In genomic region chrX:12241026-12241425, GRCh38 we compare ENCODE assay signal across 16 cellular contexts.
DNase-seq lines count a peak whose midpoint lies in the region; TF ChIP-seq lines count a peak whose summit lies in the region.
"Had no signal": no experiment of that assay in that cellular context is flagged by ENCODE, and none has a peak within 500 bp of the region (broad histone marks: within the 10 kb centered on the region; RNA-seq: fewer than 3 reads in every experiment).

No MANE protein-coding gene starts in this region.

- DNase-seq in AG08395 (ENCODE audit: low spot score): peak; percentile 3
- peak; percentile 25 for DNase-seq in HCEC 1CT
- peak; percentile 49 for DNase-seq in RPMI7951 (ENCODE audit: low read depth)
- DNase-seq in fibroblast of the aortic adventitia (ENCODE audit: low read depth): peak; percentile 39
- DNase-seq in GF-D8 (lab: John Stamatoyannopoulos, UW): no peak
- no peak for DNase-seq in SKM-1 (lab: John Stamatoyannopoulos, UW; ENCODE audit: unreplicated experiment)
- no peak for DNase-seq in DMS79 (lab: John Stamatoyannopoulos, UW)
- DNase-seq: Calu3; CD8-positive, alpha-beta memory T cell; GM23248; H9; MG63; NCI-H1048; NCI-H1436; NCI-H187 treated with DMSO at 0.1 percent for 48 hours; T-helper 1 cell had no signal

- H3K4me3 ChIP-seq in fibroblast of the aortic adventitia (ENCODE audit: low read depth, low read length): no peak overlapping the region
- H3K4me3 ChIP-seq: GM23248, MG63 had no signal

- TF ChIP-seq CTCF in fibroblast of the aortic adventitia (IDR thresholded peaks at IDR 0.05; ENCODE audit: insufficient read depth, low read length): no peak

Comparison
In these comparisons a context has a peak if more than half of its experiments do, and no peak if none do; other contexts are left out.
1. DNase-seq: peak in AG08395 (single experiment), HCEC 1CT (single experiment), RPMI7951 (single experiment) and fibroblast of the aortic adventitia (single experiment); none in GF-D8 (single experiment), SKM-1 (single experiment) and DMS79 (single experiment).